11 cellular contexts compared by ENCODE assay signal in the genomic region with DNA sequence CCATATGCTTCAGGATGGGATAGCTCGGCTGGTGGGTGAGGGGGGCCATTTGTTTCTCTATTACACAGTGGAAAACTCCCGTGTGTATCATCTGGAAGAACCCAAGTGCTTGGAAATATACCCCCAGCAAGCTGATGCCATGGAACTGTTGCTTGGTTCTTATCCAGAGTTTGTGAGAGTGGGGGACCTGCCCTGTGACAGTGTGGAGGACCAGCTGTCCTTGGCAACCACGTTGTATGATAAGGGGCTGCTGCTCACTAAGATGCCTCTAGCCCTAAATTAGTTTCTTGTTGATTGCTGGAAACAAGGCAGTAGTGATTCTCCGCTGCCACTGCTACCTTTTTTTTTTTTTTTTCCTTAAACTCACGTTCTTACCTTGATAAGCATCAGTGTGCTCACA. TPM values are rescaled to one million over a fixed set of nuclear protein-coding genes. Genes with fewer than 3 reads are reported as not detected.
DNase-seq lines count a peak whose midpoint lies in the region; ATAC-seq and TF ChIP-seq lines count a peak whose summit lies in the region.
"Had no signal": no experiment of that assay in that cellular context is flagged by ENCODE, and none has a peak within 500 bp of the region (broad histone marks: within the 10 kb centered on the region; RNA-seq: fewer than 3 reads in every experiment).

No MANE protein-coding gene starts in this region.

- peaks cover 6% of the 10 kb centered on the region; the same call in 2 of the 3 replicates for H3K9me3 Mint-ChIP-seq in GM23338
- no peaks in the 10 kb centered on the region for H3K9me3 Mint-ChIP-seq in activated T-helper 2 cell treated with anti-CD3 and anti-CD28 coated beads, Interferon-gamma antibody, Interleukin-2, Interleukin-4, amounts not matched to agents 10 μg/mL and 5 μg/mL and 100 μg/mL, durations not matched to agents 14 hours and 24 hours and 36 hours

- peaks cover 16% of the 10 kb centered on the region for H3K27me3 Mint-ChIP-seq in GM23338 (ENCODE audit: insufficient read depth, low read depth, poor library complexity)
- H3K27me3 Mint-ChIP-seq in activated T-helper 2 cell treated with anti-CD3 and anti-CD28 coated beads, Interferon-gamma antibody, Interleukin-2, Interleukin-4, amounts not matched to agents 10 μg/mL and 5 μg/mL and 100 μg/mL, durations not matched to agents 14 hours and 24 hours and 36 hours (ENCODE audit: low read depth) = peaks cover 3% of the 10 kb centered on the region

- no peak overlapping the region for H3K18ac ChIP-seq in mesendoderm (ENCODE audit: low read length)

- no peak overlapping the region for H2AFZ ChIP-seq in GM23338

- no peak overlapping the region for H2BK120ac ChIP-seq in mesendoderm (ENCODE audit: low read depth, low read length)

- H3K9me2 ChIP-seq in GM23338 (ENCODE audit: insufficient read depth) = no peaks in the 10 kb centered on the region

- H3K79me2 ChIP-seq in GM23338 (replicated peaks; ENCODE audit: insufficient read depth) (peaks cover 40% of the 10 kb centered on the region), mesendoderm (ENCODE audit: control insufficient read depth, insufficient read depth, low read length) (peaks cover 13% of the 10 kb centered on the region)

- WGBS in mesendoderm (ENCODE audit: extremely low coverage, insufficient coverage, low lambda C conversion rate) = no CpG with 5 or more reads among the region's 5 CpGs

- H3K79me1 ChIP-seq in mesendoderm (ENCODE audit: low read length) = peaks cover 13% of the 10 kb centered on the region

- H3K4me2 ChIP-seq in GM23338 (peak overlapping the region; percentile 98), mesendoderm (ENCODE audit: low read length) (peak overlapping the region; percentile 95)

- no peaks in the 10 kb centered on the region for H3K9me3 ChIP-seq in AG04450 (ENCODE audit: control insufficient read depth, insufficient read depth, low read length)
- H3K9me3 ChIP-seq: body of pancreas had no signal

- H2BK5ac ChIP-seq in mesendoderm (ENCODE audit: low read length) = no peak overlapping the region

- intact Hi-C loops in activated T-helper 2 cell treated with anti-CD3 and anti-CD28 coated beads, Interferon-gamma antibody, Interleukin-2, Interleukin-4, amounts not matched to agents 10 μg/mL and 5 μg/mL and 100 μg/mL, durations not matched to agents 14 hours and 24 hours and 36 hours (cut with micrococcal nuclease) = loop anchor here (5.0 kb wide), 1 partner anchor 75 kb away; a partner anchor contains a TSS

- H3K9ac ChIP-seq in mesendoderm (ENCODE audit: low read length) = peak overlapping the region; percentile 33

- H4K5ac ChIP-seq in mesendoderm (ENCODE audit: low read length) = no peak overlapping the region

- peak overlapping the region; percentile 87 for H3K4me3 Mint-ChIP-seq in GM23338
- peak overlapping the region; percentile 84 for H3K4me3 Mint-ChIP-seq in activated T-helper 2 cell treated with anti-CD3 and anti-CD28 coated beads, Interferon-gamma antibody, Interleukin-2, Interleukin-4, amounts not matched to agents 10 μg/mL and 5 μg/mL and 100 μg/mL, durations not matched to agents 14 hours and 24 hours and 36 hours (ENCODE audit: low read depth)

- peaks cover 3% of the 10 kb centered on the region for H3K27me3 ChIP-seq in AG04450 (ENCODE audit: control insufficient read depth, insufficient read depth, low read length)
- peaks cover 10% of the 10 kb centered on the region; the same call in 1 of the 2 replicates for H3K27me3 ChIP-seq in GM23338 (ENCODE audit: insufficient read depth)
- H3K27me3 ChIP-seq in mesendoderm (ENCODE audit: insufficient read depth, low read length, poor library complexity) = no peaks in the 10 kb centered on the region
- H3K27me3 ChIP-seq: body of pancreas had no signal

- ATAC-seq in GM23338 (no peak), GM18870 (IDR thresholded peaks at IDR 0.05; ENCODE audit: unreplicated experiment) (no peak), HG03025 (IDR thresholded peaks at IDR 0.05; ENCODE audit: low FRiP score, unreplicated experiment) (no peak)
- ATAC-seq: body of pancreas had no signal

- H2BK15ac ChIP-seq in mesendoderm (replicated peaks; ENCODE audit: low read depth) = no peak overlapping the region

- CTCF ChIA-PET in AG04450 (lab: Charles Lee) = no interaction called here

- H3F3A ChIP-seq in GM23338 (replicated peaks; ENCODE audit: low read depth) = 0 out of 2 replicates have a peak, but pooled peaks cover 4% of the 10 kb centered on the region

- no peak overlapping the region for H3K4ac ChIP-seq in mesendoderm (ENCODE audit: low read depth, low read length)

- peak overlapping the region; percentile 30 for H3K23ac ChIP-seq in mesendoderm (ENCODE audit: low read length)

- H3K4me3 ChIP-seq in AG04450 (ENCODE audit: low read depth, low read length) (peak overlapping the region; percentile 73; the same call in 1 of the 2 replicates), GM23338 (peak overlapping the region; percentile 81), mesendoderm (ENCODE audit: low read length) (no peak overlapping the region)

- H4K8ac ChIP-seq in mesendoderm (ENCODE audit: low read depth, low read length) = no peak overlapping the region

- POLR2A ChIA-PET in AG04450 (lab: Yijun Ruan, JAX) = no interaction called here

- H3K36me3 ChIP-seq in GM23338 (ENCODE audit: insufficient read depth) = 0 out of 2 replicates have a peak, but pooled peaks cover 5% of the 10 kb centered on the region
- no peaks in the 10 kb centered on the region for H3K36me3 ChIP-seq in mesendoderm (ENCODE audit: control insufficient read depth, insufficient read depth, low read length)

- TF ChIP-seq CTCF in AG04450 (IDR thresholded peaks at IDR 0.05; ENCODE audit: low read depth, low read length) = no peak
- no peak for TF ChIP-seq CTCF in GM23338 (conservative IDR thresholded peaks at IDR 0.05; ENCODE audit: low read depth in 2 of 2)

- no peak overlapping the region for H3K56ac ChIP-seq in mesendoderm (ENCODE audit: low read length)

- no peak overlapping the region for H2AK5ac ChIP-seq in mesendoderm (ENCODE audit: low read length)

- H3K4me1 Mint-ChIP-seq in GM23338 = peaks cover 20% of the 10 kb centered on the region
- H3K4me1 Mint-ChIP-seq in activated T-helper 2 cell treated with anti-CD3 and anti-CD28 coated beads, Interferon-gamma antibody, Interleukin-2, Interleukin-4, amounts not matched to agents 10 μg/mL and 5 μg/mL and 100 μg/mL, durations not matched to agents 14 hours and 24 hours and 36 hours (ENCODE audit: low read depth) = peaks cover 27% of the 10 kb centered on the region

- H4K20me1 ChIP-seq in GM23338 (replicated peaks; ENCODE audit: insufficient read depth) = peaks cover 26% of the 10 kb centered on the region

- no peak overlapping the region for H3K27ac ChIP-seq in AG04450 (ENCODE audit: low read depth, low read length)
- H3K27ac ChIP-seq in GM23338 (ENCODE audit: low read depth) = no peak overlapping the region
- no peak overlapping the region for H3K27ac ChIP-seq in mesendoderm (ENCODE audit: low read depth, low read length)
- H3K27ac ChIP-seq: body of pancreas had no signal

- peaks cover 39% of the 10 kb centered on the region for H3K36me3 Mint-ChIP-seq in GM23338 (ENCODE audit: low read depth)
- peaks cover 52% of the 10 kb centered on the region for H3K36me3 Mint-ChIP-seq in activated T-helper 2 cell treated with anti-CD3 and anti-CD28 coated beads, Interferon-gamma antibody, Interleukin-2, Interleukin-4, amounts not matched to agents 10 μg/mL and 5 μg/mL and 100 μg/mL, durations not matched to agents 14 hours and 24 hours and 36 hours (ENCODE audit: low read depth)

- DNase-seq in AG04450 (ENCODE audit: low read depth, low spot score) (no peak), GM23338 (ENCODE audit: low spot score) (no peak), mesendoderm (no peak), NCI-H226 (no peak), iPS-NIHi7 (ENCODE audit: extremely low spot score) (no peak)
- no peak for DNase-seq in activated T-helper 2 cell treated with anti-CD3 and anti-CD28 coated beads, Interferon-gamma antibody, Interleukin-2, Interleukin-4, amounts not matched to agents 10 μg/mL and 5 μg/mL and 100 μg/mL, durations not matched to agents 14 hours and 24 hours and 36 hours (ENCODE audit: low spot score)
- DNase-seq: body of pancreas; EL; stimulated activated naive CD4-positive, alpha-beta T cell treated with Interleukin-2 at 50 U/mL for 16 hours had no signal

- H3K27ac Mint-ChIP-seq in GM23338 = no peak overlapping the region
- no peak overlapping the region for H3K27ac Mint-ChIP-seq in activated T-helper 2 cell treated with anti-CD3 and anti-CD28 coated beads, Interferon-gamma antibody, Interleukin-2, Interleukin-4, amounts not matched to agents 10 μg/mL and 5 μg/mL and 100 μg/mL, durations not matched to agents 14 hours and 24 hours and 36 hours

- H3K4me1 ChIP-seq in GM23338 (ENCODE audit: insufficient read depth) = peaks cover 22% of the 10 kb centered on the region
- H3K4me1 ChIP-seq in mesendoderm (ENCODE audit: control insufficient read depth, low read depth, low read length) = peaks cover 8% of the 10 kb centered on the region

RNA-seq across cellular contexts. Expression of a gene that starts 1.9 kb away (rescaled TPM):
- polyA plus RNA-seq in AG04450 (2011; rRNA removed) = 7.0 and 8.4 TPM in 2 replicates
- 8.9 and 12.0 TPM in 2 replicates for polyA minus RNA-seq in AG04450 (2011; rRNA and poly(A)+ RNA removed)
- total RNA-seq in GM23338 (2014; rRNA removed; shearing (Covaris generic)) = 54.2 and 57.3 TPM in 2 replicates
- 21.2 and 24.6 TPM in 2 replicates for polyA plus RNA-seq in GM23338 (2016; fragmentation: Nextera tagmentation; extraction: Ambion mirVana)
- 22.0 and 24.1 TPM in 2 replicates for total RNA-seq in activated T-helper 2 cell treated with anti-CD3 and anti-CD28 coated beads, Interferon-gamma antibody, Interleukin-2, Interleukin-4, amounts not matched to agents 10 μg/mL and 5 μg/mL and 100 μg/mL, durations not matched to agents 14 hours and 24 hours and 36 hours
- 15.2 TPM for polyA plus RNA-seq in mesendoderm (2013, experiment 1 of 2)
- polyA plus RNA-seq in mesendoderm (2013, experiment 2 of 2) = 15.3 TPM

RNA-seq across cellular contexts. Expression of a gene that starts 34.3 kb away (rescaled TPM):
- 130 and 152 TPM in 2 replicates for polyA plus RNA-seq in AG04450 (2011; rRNA removed)
- 153 and 216 TPM in 2 replicates for polyA minus RNA-seq in AG04450 (2011; rRNA and poly(A)+ RNA removed)
- total RNA-seq in GM23338 (2014; rRNA removed; shearing (Covaris generic)) = 34.3 and 36.7 TPM in 2 replicates
- polyA plus RNA-seq in GM23338 (2016; fragmentation: Nextera tagmentation; extraction: Ambion mirVana) = 30.2 and 32.1 TPM in 2 replicates
- total RNA-seq in activated T-helper 2 cell treated with anti-CD3 and anti-CD28 coated beads, Interferon-gamma antibody, Interleukin-2, Interleukin-4, amounts not matched to agents 10 μg/mL and 5 μg/mL and 100 μg/mL, durations not matched to agents 14 hours and 24 hours and 36 hours = 52.4 and 66.1 TPM in 2 replicates
- 46.8 TPM for polyA plus RNA-seq in mesendoderm (2013, experiment 1 of 2)
- polyA plus RNA-seq in mesendoderm (2013, experiment 2 of 2) = 43.6 TPM

RNA-seq across cellular contexts. Expression of a gene that starts 44.3 kb away (rescaled TPM):
- polyA plus RNA-seq in AG04450 (2011; rRNA removed) = 6.7 and 7.2 TPM in 2 replicates
- polyA minus RNA-seq in AG04450 (2011; rRNA and poly(A)+ RNA removed) = 5.3 and 7.1 TPM in 2 replicates
- total RNA-seq in GM23338 (2014; rRNA removed; shearing (Covaris generic)) = 6.0 and 9.2 TPM in 2 replicates
- 3.7 and 5.1 TPM in 2 replicates for polyA plus RNA-seq in GM23338 (2016; fragmentation: Nextera tagmentation; extraction: Ambion mirVana)
- total RNA-seq in activated T-helper 2 cell treated with anti-CD3 and anti-CD28 coated beads, Interferon-gamma antibody, Interleukin-2, Interleukin-4, amounts not matched to agents 10 μg/mL and 5 μg/mL and 100 μg/mL, durations not matched to agents 14 hours and 24 hours and 36 hours = 1.9 and 2.7 TPM in 2 replicates
- 0.97 TPM for polyA plus RNA-seq in mesendoderm (2013, experiment 1 of 2)
- 0.64 TPM for polyA plus RNA-seq in mesendoderm (2013, experiment 2 of 2)
